Comparison of ENCODE assay signal across 2 cellular contexts in genomic region chr17:4350214-4350613, GRCh38.
TF ChIP-seq lines count a peak whose summit lies in the region.

No MANE protein-coding gene starts in this region.

TF ChIP-seq in HEK293, 187 proteins besides CTCF, POLR2A, EP300 and RAD21:
- peak; percentile 92 for TF ChIP-seq ZNF121 (tag by site-specific recombination; IDR thresholded peaks at IDR 0.05)

TF ChIP-seq in WTC11, 78 proteins besides CTCF, POLR2A, EP300 and RAD21:
- 0 out of 2 replicates have a peak, but pooled peaks have one; percentile 50 for TF ChIP-seq ZNF121 (CRISPR knock-in tag; IDR thresholded peaks at IDR 0.05)
